18 cellular contexts compared by ENCODE assay signal in genomic region chr12:20439634-20440033, GRCh38.
DNase-seq lines count a peak whose midpoint lies in the region; ATAC-seq and TF ChIP-seq lines count a peak whose summit lies in the region.
"Had no signal": no experiment of that assay in that cellular context is flagged by ENCODE, and none has a peak within 500 bp of the region (broad histone marks: within the 10 kb centered on the region; RNA-seq: fewer than 3 reads in every experiment).

No MANE protein-coding gene starts in this region.

- no peak overlapping the region for H3K4me3 ChIP-seq in vagina
- H3K4me3 ChIP-seq in effector memory CD4-positive, alpha-beta T cell (ENCODE audit: insufficient read depth, low read depth, low read length, poor library complexity, severe bottlenecking): no peak overlapping the region
- H3K4me3 ChIP-seq: GM23338 had no signal

- H3K36me3 ChIP-seq in vagina: no peaks in the 10 kb centered on the region
- no peaks in the 10 kb centered on the region for H3K36me3 ChIP-seq in effector memory CD4-positive, alpha-beta T cell (ENCODE audit: control insufficient read depth, insufficient read depth, low read length)

- H3K4me1 Mint-ChIP-seq in chondrocyte (ENCODE audit: low read depth): peaks cover 62% of the 10 kb centered on the region

- H3K4me1 ChIP-seq in vagina: peaks cover 6% of the 10 kb centered on the region
- no peaks in the 10 kb centered on the region for H3K4me1 ChIP-seq in effector memory CD4-positive, alpha-beta T cell (ENCODE audit: control insufficient read depth, insufficient read depth, low read length, poor library complexity, severe bottlenecking)

- H3K27ac Mint-ChIP-seq in chondrocyte (ENCODE audit: unreplicated experiment): peak overlapping the region; percentile 24
- H3K27ac Mint-ChIP-seq: CD14-positive monocyte, GM23338 had no signal

- H3K27ac ChIP-seq in vagina: peak overlapping the region; percentile 24
- H3K27ac ChIP-seq in effector memory CD4-positive, alpha-beta T cell (ENCODE audit: insufficient read depth, low read length, poor library complexity, severe bottlenecking): no peak overlapping the region
- H3K27ac ChIP-seq: RWPE1 had no signal

- no peak overlapping the region for H3K4me3 Mint-ChIP-seq in chondrocyte (ENCODE audit: unreplicated experiment)
- H3K4me3 Mint-ChIP-seq: CD14-positive monocyte, GM23338 had no signal

- no peaks in the 10 kb centered on the region for H3K9me3 ChIP-seq in vagina
- H3K9me3 ChIP-seq in effector memory CD4-positive, alpha-beta T cell (ENCODE audit: control insufficient read depth, low read length): no peaks in the 10 kb centered on the region

- H3K27me3 ChIP-seq in vagina: no peaks in the 10 kb centered on the region
- no peaks in the 10 kb centered on the region for H3K27me3 ChIP-seq in effector memory CD4-positive, alpha-beta T cell (replicated peaks; ENCODE audit: control insufficient read depth, insufficient read depth, low read length, poor library complexity, severe bottlenecking)

- TF ChIP-seq CTCF in chondrocyte (IDR thresholded peaks at IDR 0.05) (no peak), vagina (IDR thresholded peaks at IDR 0.05) (no peak)

- H3K36me3 Mint-ChIP-seq in chondrocyte (ENCODE audit: low read depth): no peaks in the 10 kb centered on the region
- H3K36me3 Mint-ChIP-seq: CD14-positive monocyte had no signal

- no peaks in the 10 kb centered on the region for H3K9me3 Mint-ChIP-seq in chondrocyte (ENCODE audit: low read depth)
- H3K9me3 Mint-ChIP-seq: CD14-positive monocyte, GM23338 had no signal

- ATAC-seq in Right ventricle myocardium superior (ENCODE audit: poor library complexity) (peak; percentile 29), sciatic nerve (peak; percentile 86)
- ATAC-seq: GM23338, PC-3 had no signal

- intact Hi-C loops in Right ventricle myocardium superior (cut with DNase I): no loop called here
- intact Hi-C loops in sciatic nerve (cut with DNase I): no loop called here
- intact Hi-C loops in vagina (cut with DNase I): no loop called here

- no peak for DNase-seq in chondrocyte (ENCODE audit: low spot score)
- no peak for DNase-seq in Right ventricle myocardium superior
- no peak for DNase-seq in sciatic nerve (ENCODE audit: low spot score)
- DNase-seq in vagina (ENCODE audit: extremely low spot score in 2 of 2): no peak
- DNase-seq in effector memory CD4-positive, alpha-beta T cell: no peak
- no peak for DNase-seq in stimulated activated CD8-positive, alpha-beta memory T cell treated with anti-CD3 and anti-CD28 coated beads, Interleukin-4, amount 100 ng/mL, for 48 hours
- no peak for DNase-seq in activated naive CD4-positive, alpha-beta T cell treated with Interleukin-2 at 50 U/mL for 16 hours
- DNase-seq: DMS 273 treated with DMSO at 0.1 percent for 48 hours, GDM1, KBM-7, NCI-H1417 treated with DMSO at 0.1 percent for 48 hours, NCI-H2029, NCI-H2171 treated with DMSO at 0.1 percent for 48 hours, NCI-H446 treated with DMSO at 0.1 percent for 48 hours, PC-3 had no signal

- TF ChIP-seq POLR2A in vagina (IDR thresholded peaks at IDR 0.05): no peak

- no peaks in the 10 kb centered on the region for H3K27me3 Mint-ChIP-seq in chondrocyte (ENCODE audit: low read depth)
